Comparison of ENCODE assay signal across 6 cellular contexts in genomic region chr4:5420266-5420665, GRCh38.
"Had no signal": no experiment of that assay in that cellular context is flagged by ENCODE, and none has a peak within 500 bp of the region (broad histone marks: within the 10 kb centered on the region; RNA-seq: fewer than 3 reads in every experiment).

No MANE protein-coding gene starts in this region.

- DNase-seq: H9, HCEC 1CT, IMR-90, KG1 had no signal

- H3K4me3 Mint-ChIP-seq: GM23338, H9 had no signal

- H3K4me1 Mint-ChIP-seq: GM23338, H9 had no signal

- H3K27ac Mint-ChIP-seq: GM23338 had no signal

- ATAC-seq: GM23338, K562 had no signal

- H3K4me3 ChIP-seq: GM23338, K562 had no signal
